ENCODE assay signal across 28 cellular contexts in the genomic region with DNA sequence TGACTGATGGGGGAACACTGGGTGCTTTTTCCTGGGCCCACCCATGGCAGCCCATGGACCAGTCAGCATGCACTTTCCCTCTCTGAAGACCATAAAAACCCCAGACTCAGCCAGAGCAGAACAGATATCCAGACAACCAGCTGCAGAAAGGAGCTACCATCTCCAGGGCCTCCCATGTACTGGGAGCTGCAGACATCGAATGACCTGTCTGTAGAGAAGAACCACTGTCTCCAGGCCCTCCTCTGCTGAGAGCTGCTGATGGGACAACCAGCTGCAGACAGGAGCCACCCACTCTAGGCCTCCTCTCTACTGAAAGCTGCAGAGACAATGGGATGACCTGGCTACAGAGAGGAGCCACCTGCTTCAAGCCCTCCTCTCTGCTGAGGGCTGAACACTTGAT.
"Had no signal": no experiment of that assay in that cellular context is flagged by ENCODE, and none has a peak within 500 bp of the region (broad histone marks: within the 10 kb centered on the region; RNA-seq: fewer than 3 reads in every experiment).

No MANE protein-coding gene starts in this region.

- H3K36me3 Mint-ChIP-seq: activated naive CD4-positive, alpha-beta T cell treated with anti-CD3 and anti-CD28 coated beads, Interleukin-2, amount 10 ng/mL, durations not matched to agents 7 days and 5 days; activated naive CD8-positive, alpha-beta T cell treated with anti-CD3 and anti-CD28 coated beads, Interleukin-2, amount 10 ng/mL, durations not matched to agents 7 days and 5 days had no signal

- DNase-seq: activated CD4-positive, alpha-beta memory T cell treated with anti-CD3 and anti-CD28 coated beads, Interleukin-2, amount 10 ng/mL, durations not matched to agents 7 days and 5 days; activated CD4-positive, alpha-beta T cell treated with anti-CD3 and anti-CD28 coated beads for 1 hour; activated CD4-positive, alpha-beta T cell treated with anti-CD3 and anti-CD28 coated beads for 4 hours; activated CD4-positive, alpha-beta T cell treated with anti-CD3 and anti-CD28 coated beads, Interleukin-2, amount 10 ng/mL, durations not matched to agents 7 days and 5 days; activated CD4-positive, alpha-beta T cell treated with anti-CD3 and anti-CD28 coated beads, Interleukin-2, amount 50 U/mL, for 4 hours; activated CD8-positive, alpha-beta memory T cell treated with anti-CD3 and anti-CD28 coated beads, Interleukin-2, amount 50 U/mL, for 48 hours; activated gamma-delta T cell; activated naive CD4-positive, alpha-beta T cell; activated naive CD4-positive, alpha-beta T cell treated with anti-CD3 and anti-CD28 coated beads, Interleukin-2, amount 10 ng/mL, durations not matched to agents 7 days and 5 days; activated naive CD8-positive, alpha-beta T cell treated with anti-CD3 and anti-CD28 coated beads, Interleukin-2, amount 10 ng/mL, durations not matched to agents 7 days and 5 days; activated T-cell treated with anti-CD3 and anti-CD28 coated beads for 4 hours; activated T-cell treated with anti-CD3 and anti-CD28 coated beads, Interleukin-2, amount 50 U/mL, for 24 hours; activated T-cell treated with anti-CD3 and anti-CD28 coated beads, Interleukin-2, amount 50 U/mL, for 72 hours; amniotic stem cell; anterior cingulate cortex; brain microvascular endothelial cell; caudate nucleus; cortex of kidney; dermis blood vessel endothelial cell; effector CD4-positive, alpha-beta T cell; esophagus squamous epithelium; foreskin melanocyte; T-helper 2 cell had no signal

- ATAC-seq: activated naive CD4-positive, alpha-beta T cell treated with anti-CD3 and anti-CD28 coated beads, Interleukin-2, amount 50 U/mL, for 72 hours; activated T-cell treated with anti-CD3 and anti-CD28 coated beads, Interleukin-2, amount 50 U/mL, for 72 hours; gastroesophageal sphincter; WTC11 had no signal

- H3K27ac ChIP-seq: brain microvascular endothelial cell, epithelial cell of prostate, esophagus squamous epithelium, VCaP had no signal

- H3K4me3 ChIP-seq: esophagus squamous epithelium, gastroesophageal sphincter had no signal

- H3K36me3 ChIP-seq: brain microvascular endothelial cell, esophagus squamous epithelium had no signal

- H3K9me3 ChIP-seq: esophagus squamous epithelium had no signal

- H3K27ac Mint-ChIP-seq: activated CD4-positive, alpha-beta memory T cell treated with anti-CD3 and anti-CD28 coated beads, Interleukin-2, amount 10 ng/mL, durations not matched to agents 7 days and 5 days; activated CD4-positive, alpha-beta T cell treated with anti-CD3 and anti-CD28 coated beads, Interleukin-2, amount 10 ng/mL, durations not matched to agents 7 days and 5 days; activated naive CD4-positive, alpha-beta T cell treated with anti-CD3 and anti-CD28 coated beads, Interleukin-2, amount 10 ng/mL, durations not matched to agents 7 days and 5 days; activated naive CD4-positive, alpha-beta T cell treated with anti-CD3 and anti-CD28 coated beads, Interleukin-2, amount 50 U/mL, for 72 hours; activated naive CD8-positive, alpha-beta T cell treated with anti-CD3 and anti-CD28 coated beads, Interleukin-2, amount 10 ng/mL, durations not matched to agents 7 days and 5 days; activated T-cell treated with anti-CD3 and anti-CD28 coated beads, Interleukin-2, amount 50 U/mL, for 24 hours; activated T-cell treated with anti-CD3 and anti-CD28 coated beads, Interleukin-2, amount 50 U/mL, for 72 hours; WTC11 had no signal

- H3K4me1 Mint-ChIP-seq: activated CD4-positive, alpha-beta memory T cell treated with anti-CD3 and anti-CD28 coated beads, Interleukin-2, amount 10 ng/mL, durations not matched to agents 7 days and 5 days; activated CD4-positive, alpha-beta T cell treated with anti-CD3 and anti-CD28 coated beads, Interleukin-2, amount 10 ng/mL, durations not matched to agents 7 days and 5 days; activated naive CD4-positive, alpha-beta T cell treated with anti-CD3 and anti-CD28 coated beads, Interleukin-2, amount 10 ng/mL, durations not matched to agents 7 days and 5 days; activated naive CD8-positive, alpha-beta T cell treated with anti-CD3 and anti-CD28 coated beads, Interleukin-2, amount 10 ng/mL, durations not matched to agents 7 days and 5 days; WTC11 had no signal

- H3K27me3 ChIP-seq: brain microvascular endothelial cell, esophagus squamous epithelium, gastroesophageal sphincter had no signal

- H3K4me3 Mint-ChIP-seq: activated CD4-positive, alpha-beta memory T cell treated with anti-CD3 and anti-CD28 coated beads, Interleukin-2, amount 10 ng/mL, durations not matched to agents 7 days and 5 days; activated CD4-positive, alpha-beta T cell treated with anti-CD3 and anti-CD28 coated beads, Interleukin-2, amount 10 ng/mL, durations not matched to agents 7 days and 5 days; activated naive CD4-positive, alpha-beta T cell treated with anti-CD3 and anti-CD28 coated beads, Interleukin-2, amount 10 ng/mL, durations not matched to agents 7 days and 5 days; activated naive CD8-positive, alpha-beta T cell treated with anti-CD3 and anti-CD28 coated beads, Interleukin-2, amount 10 ng/mL, durations not matched to agents 7 days and 5 days; activated T-cell treated with anti-CD3 and anti-CD28 coated beads, Interleukin-2, amount 50 U/mL, for 24 hours; activated T-cell treated with anti-CD3 and anti-CD28 coated beads, Interleukin-2, amount 50 U/mL, for 72 hours; WTC11 had no signal

- H3K9me3 Mint-ChIP-seq: activated CD4-positive, alpha-beta memory T cell treated with anti-CD3 and anti-CD28 coated beads, Interleukin-2, amount 10 ng/mL, durations not matched to agents 7 days and 5 days; activated naive CD4-positive, alpha-beta T cell treated with anti-CD3 and anti-CD28 coated beads, Interleukin-2, amount 10 ng/mL, durations not matched to agents 7 days and 5 days; activated T-cell treated with anti-CD3 and anti-CD28 coated beads, Interleukin-2, amount 50 U/mL, for 24 hours had no signal
